ENCODE assay signal across 1 cellular context in genomic region chr10:122301055-122301810, GRCh38.
TF ChIP-seq lines count a peak whose summit lies in the region.

No MANE protein-coding gene starts in this region.

TF ChIP-seq in IMR-90, 13 proteins besides CTCF, POLR2A, EP300 and RAD21 (continued from another document):
- TF ChIP-seq, protein P1, sequence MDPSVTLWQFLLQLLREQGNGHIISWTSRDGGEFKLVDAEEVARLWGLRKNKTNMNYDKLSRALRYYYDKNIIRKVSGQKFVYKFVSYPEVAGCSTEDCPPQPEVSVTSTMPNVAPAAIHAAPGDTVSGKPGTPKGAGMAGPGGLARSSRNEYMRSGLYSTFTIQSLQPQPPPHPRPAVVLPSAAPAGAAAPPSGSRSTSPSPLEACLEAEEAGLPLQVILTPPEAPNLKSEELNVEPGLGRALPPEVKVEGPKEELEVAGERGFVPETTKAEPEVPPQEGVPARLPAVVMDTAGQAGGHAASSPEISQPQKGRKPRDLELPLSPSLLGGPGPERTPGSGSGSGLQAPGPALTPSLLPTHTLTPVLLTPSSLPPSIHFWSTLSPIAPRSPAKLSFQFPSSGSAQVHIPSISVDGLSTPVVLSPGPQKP (IDR thresholded peaks at IDR 0.05; ENCODE audit: borderline replicate concordance, low read depth, low read length), result no peak
- TF ChIP-seq RFX5 (IDR thresholded peaks at IDR 0.05; ENCODE audit: low read depth, low read length) (no peak), CEBPB (IDR thresholded peaks at IDR 0.05; ENCODE audit: low read depth, low read length) (peak; percentile 98)
